ENCODE assay signal across 17 cellular contexts in genomic region chr3:135504084-135504685, GRCh38.
A peak's percentile ranks its signal among the peaks of the same experiment; 100 is the strongest.
DNase-seq lines count a peak whose midpoint lies in the region; ATAC-seq and TF ChIP-seq lines count a peak whose summit lies in the region.
"Had no signal": no experiment of that assay in that cellular context is flagged by ENCODE, and none has a peak within 500 bp of the region (broad histone marks: within the 10 kb centered on the region; RNA-seq: fewer than 3 reads in every experiment).

No MANE protein-coding gene starts in this region.

- peak overlapping the region; percentile 49 for H3K4me2 ChIP-seq in H9 (ENCODE audit: insufficient read depth, insufficient read length, low read length)
- H3K4me2 ChIP-seq: SK-N-SH had no signal

- peaks cover 0 to 8% (median 0%) of the 10 kb centered on the region in 3 experiments; a peak in 3 of 7 replicates for H3K36me3 Mint-ChIP-seq in H9 (ENCODE audit: insufficient read depth in 1 of 3, low read depth in 3 of 3)
- no peaks in the 10 kb centered on the region for H3K36me3 Mint-ChIP-seq in activated T-cell treated with anti-CD3 and anti-CD28 coated beads, Interleukin-2, amount 50 U/mL, for 4 hours (ENCODE audit: insufficient read depth)
- H3K36me3 Mint-ChIP-seq: mesothelial cell of epicardium, naive B cell had no signal

- H3K18ac ChIP-seq in H9 (ENCODE audit: insufficient read length, low read depth, low read length) = no peak overlapping the region

- peaks cover 8 to 9% of the 10 kb centered on the region in 2 experiments; a peak in 4 of 5 replicates for H3K9me3 Mint-ChIP-seq in H9
- H3K9me3 Mint-ChIP-seq in activated T-cell treated with anti-CD3 and anti-CD28 coated beads, Interleukin-2, amount 50 U/mL, for 4 hours = peaks cover 17% of the 10 kb centered on the region

- H4K20me1 ChIP-seq in H9 (ENCODE audit: control insufficient read depth, insufficient read depth, insufficient read length) = no peaks in the 10 kb centered on the region

- H2AK5ac ChIP-seq in H9 (ENCODE audit: insufficient read length, low read length) = no peak overlapping the region

- H3K56ac ChIP-seq in H9 (ENCODE audit: insufficient read length, low read depth, low read length) = no peak overlapping the region

- no CpG with 5 or more reads among the region's 7 CpGs for WGBS in H9 (ENCODE audit: extremely low coverage, insufficient read length, low lambda C conversion rate)

- H2AFZ ChIP-seq in H9 (ENCODE audit: low read length) = no peak overlapping the region

- peaks cover 13 to 20% of the 10 kb centered on the region in 2 experiments for H3K4me1 Mint-ChIP-seq in H9
- H3K4me1 Mint-ChIP-seq in activated T-cell treated with anti-CD3 and anti-CD28 coated beads, Interleukin-2, amount 50 U/mL, for 4 hours (ENCODE audit: low read depth) = no peaks in the 10 kb centered on the region
- H3K4me1 Mint-ChIP-seq: mesothelial cell of epicardium had no signal

- H3K23ac ChIP-seq in H9 (ENCODE audit: insufficient read length, low read depth, low read length) = no peak overlapping the region

- H3K36me3 ChIP-seq in RWPE2 (ENCODE audit: low read depth) = no peaks in the 10 kb centered on the region
- H3K36me3 ChIP-seq: transverse colon had no signal

- no peak overlapping the region for H3K27ac ChIP-seq in 22Rv1
- no peak overlapping the region for H3K27ac ChIP-seq in H9 (ENCODE audit: insufficient read length, low read depth, low read length)
- no peak overlapping the region for H3K27ac ChIP-seq in RWPE2 (ENCODE audit: poor library complexity, severe bottlenecking)
- H3K27ac ChIP-seq: body of pancreas, RWPE1, transverse colon had no signal

- H3K27me3 Mint-ChIP-seq in H9 (ENCODE audit: low read depth) = peaks cover 4% of the 10 kb centered on the region
- H3K27me3 Mint-ChIP-seq in activated T-cell treated with anti-CD3 and anti-CD28 coated beads, Interleukin-2, amount 50 U/mL, for 4 hours (ENCODE audit: low read depth) = no peaks in the 10 kb centered on the region

- peak; percentile 55 for TF ChIP-seq CTCF in 22Rv1 (IDR thresholded peaks at IDR 0.05)
- no peak for TF ChIP-seq CTCF in H9 (conservative IDR thresholded peaks at IDR 0.05)
- TF ChIP-seq CTCF in RWPE2 (IDR thresholded peaks at IDR 0.05; ENCODE audit: poor library complexity, severe bottlenecking) = peak; percentile 42

- H3T11ph ChIP-seq in H9 (ENCODE audit: low read length) = no peak overlapping the region

- no peaks in the 10 kb centered on the region for H3K4me1 ChIP-seq in H9 (ENCODE audit: insufficient read depth, low read length)
- H3K4me1 ChIP-seq in RWPE2 (ENCODE audit: insufficient read depth, poor library complexity, severe bottlenecking) = no peaks in the 10 kb centered on the region
- H3K4me1 ChIP-seq: body of pancreas, transverse colon had no signal

- H2BK15ac ChIP-seq in H9 (ENCODE audit: low read depth, low read length) = no peak overlapping the region

- H3K14ac ChIP-seq in H9 (ENCODE audit: insufficient read depth, low read length) = no peak overlapping the region

- H3K27ac Mint-ChIP-seq in H9 = no peak overlapping the region; a peak in 1 of 7 replicates
- H3K27ac Mint-ChIP-seq: activated T-cell treated with anti-CD3 and anti-CD28 coated beads, Interleukin-2, amount 50 U/mL, for 72 hours; mesothelial cell of epicardium; naive B cell had no signal

- H3K27me3 ChIP-seq in H9 (ENCODE audit: insufficient read depth, low read length) (no peaks in the 10 kb centered on the region), RWPE2 (ENCODE audit: insufficient read depth, poor library complexity, severe bottlenecking) (peaks cover 7% of the 10 kb centered on the region)

- no peak overlapping the region for H3K9ac ChIP-seq in H9 (ENCODE audit: extremely low read depth, insufficient read length, low read length)
- H3K9ac ChIP-seq: SK-N-SH had no signal

- no peak for DNase-seq in H9
- no peak for DNase-seq in RWPE2 (ENCODE audit: low spot score)
- peak; percentile 8 for DNase-seq in inferior parietal cortex (ENCODE audit: extremely low spot score)
- no peak for DNase-seq in NCI-H345 treated with DMSO at 0.1 percent for 48 hours (lab: John Stamatoyannopoulos, UW; ENCODE audit: unreplicated experiment)
- DNase-seq in Kasumi-1 (lab: John Stamatoyannopoulos, UW) = no peak
- DNase-seq in activated T-cell treated with anti-CD3 and anti-CD28 coated beads, Interleukin-2, amount 50 U/mL, for 4 hours = no peak
- no peak for DNase-seq in GOT3 (lab: John Stamatoyannopoulos, UW)
- DNase-seq: activated naive CD4-positive, alpha-beta T cell; naive B cell; NCI-H187 treated with DMSO at 0.1 percent for 48 hours had no signal

- no peak overlapping the region for H3K4ac ChIP-seq in H9 (ENCODE audit: low read depth, low read length)

- no peak overlapping the region for H4K5ac ChIP-seq in H9 (ENCODE audit: insufficient read length, low read depth, low read length)

- no peaks in the 10 kb centered on the region for H3K79me1 ChIP-seq in H9 (ENCODE audit: insufficient read depth, low read depth, low read length, poor library complexity, severe bottlenecking)

- H2BK5ac ChIP-seq in H9 (ENCODE audit: insufficient read length, low read length) = no peak overlapping the region

- no peaks in the 10 kb centered on the region for H3K79me2 ChIP-seq in H9 (ENCODE audit: insufficient read depth, low read length)

- ATAC-seq in RWPE2 (ENCODE audit: low read depth) = no peak
- ATAC-seq in activated T-cell treated with anti-CD3 and anti-CD28 coated beads, Interleukin-2, amount 50 U/mL, for 4 hours = no peak

- H3K4me3 Mint-ChIP-seq in H9 = no peak overlapping the region
- H3K4me3 Mint-ChIP-seq in activated T-cell treated with anti-CD3 and anti-CD28 coated beads, Interleukin-2, amount 50 U/mL, for 4 hours = no peak overlapping the region
- H3K4me3 Mint-ChIP-seq: activated T-cell treated with anti-CD3 and anti-CD28 coated beads, Interleukin-2, amount 50 U/mL, for 72 hours; mesothelial cell of epicardium; naive B cell had no signal

- H3K9me3 ChIP-seq in H9 (ENCODE audit: control insufficient read depth, low read depth, low read length) = no peaks in the 10 kb centered on the region
- peaks cover under 1% of the 10 kb centered on the region for H3K9me3 ChIP-seq in RWPE2 (ENCODE audit: severe bottlenecking)
- H3K9me3 ChIP-seq: body of pancreas, SK-N-SH, transverse colon had no signal

- no peak overlapping the region for H4K8ac ChIP-seq in H9 (replicated peaks; ENCODE audit: insufficient read length, low read depth, low read length)

- H3K4me3 ChIP-seq in RWPE2 (ENCODE audit: severe bottlenecking) = no peak overlapping the region
- H3K4me3 ChIP-seq: body of pancreas, transverse colon had no signal

- H3K23me2 ChIP-seq in H9 (ENCODE audit: insufficient read length, low read depth, low read length, poor library complexity, severe bottlenecking) = no peaks in the 10 kb centered on the region

- H2BK120ac ChIP-seq in H9 (ENCODE audit: low read depth, low read length, poor library complexity, severe bottlenecking) = no peak overlapping the region

- no peak overlapping the region for H4K91ac ChIP-seq in H9 (ENCODE audit: insufficient read length, low read depth, low read length)

- H2BK12ac ChIP-seq in H9 (ENCODE audit: insufficient read length, low read depth, low read length) = no peak overlapping the region

- no peak overlapping the region for H2BK20ac ChIP-seq in H9 (ENCODE audit: low read depth, low read length, poor library complexity, severe bottlenecking)
